In genomic region chr3:98769436-98769835, GRCh38 we compare ENCODE assay signal across 13 cellular contexts. TPM values are rescaled to one million over a fixed set of nuclear protein-coding genes. Genes with fewer than 3 reads are reported as not detected.
"Had no signal": no experiment of that assay in that cellular context is flagged by ENCODE, and none has a peak within 500 bp of the region (broad histone marks: within the 10 kb centered on the region; RNA-seq: fewer than 3 reads in every experiment).

No MANE protein-coding gene starts in this region.

- H3K4me3 ChIP-seq: lung, SJSA1, thyroid gland had no signal

- ATAC-seq: activated T-cell treated with anti-CD3 and anti-CD28 coated beads, Interleukin-2, amount 50 U/mL, for 4 hours; naive thymus-derived CD4-positive, alpha-beta T cell had no signal

- H3K4me1 ChIP-seq: SJSA1 had no signal

- DNase-seq: activated CD4-positive, alpha-beta memory T cell treated with anti-CD3 and anti-CD28 coated beads for 36 hours; activated gamma-delta T cell; activated T-cell treated with anti-CD3 and anti-CD28 coated beads, Interleukin-2, amount 50 U/mL, for 4 hours; naive thymus-derived CD4-positive, alpha-beta T cell; occipital lobe; stimulated activated CD4-positive, alpha-beta T cell treated with anti-CD3 and anti-CD28 coated beads, Interleukin-2, amount 100 ng/mL, for 48 hours; stimulated activated CD8-positive, alpha-beta memory T cell treated with anti-CD3 and anti-CD28 coated beads, Interleukin-4, amount 100 ng/mL, for 48 hours; T1000; thyroid gland had no signal

- H3K27ac Mint-ChIP-seq: activated CD4-positive, alpha-beta memory T cell treated with anti-CD3 and anti-CD28 coated beads for 36 hours; activated naive CD8-positive, alpha-beta T cell; stimulated activated naive CD8-positive, alpha-beta T cell treated with anti-CD3 and anti-CD28 coated beads, Interleukin-15, Interleukin-2, amounts not matched to agents 100 ng/mL and 50 ng/mL, for 24 hours had no signal

- H3K36me3 ChIP-seq: SJSA1, thyroid gland had no signal

- H3K9me3 ChIP-seq: SJSA1, thyroid gland had no signal

- H3K27me3 ChIP-seq: thyroid gland had no signal

- H3K27ac ChIP-seq: SJSA1 had no signal

- H3K4me3 Mint-ChIP-seq: activated CD4-positive, alpha-beta memory T cell treated with anti-CD3 and anti-CD28 coated beads for 36 hours; activated naive CD8-positive, alpha-beta T cell; activated T-cell treated with anti-CD3 and anti-CD28 coated beads, Interleukin-2, amount 50 U/mL, for 4 hours; stimulated activated naive CD8-positive, alpha-beta T cell treated with anti-CD3 and anti-CD28 coated beads, Interleukin-15, Interleukin-2, amounts not matched to agents 100 ng/mL and 50 ng/mL, for 24 hours had no signal

- H3K9me3 Mint-ChIP-seq: activated CD4-positive, alpha-beta memory T cell treated with anti-CD3 and anti-CD28 coated beads for 36 hours; activated T-cell treated with anti-CD3 and anti-CD28 coated beads, Interleukin-2, amount 50 U/mL, for 4 hours; naive thymus-derived CD4-positive, alpha-beta T cell; stimulated activated naive CD8-positive, alpha-beta T cell treated with anti-CD3 and anti-CD28 coated beads, Interleukin-15, Interleukin-2, amounts not matched to agents 100 ng/mL and 50 ng/mL, for 24 hours had no signal

- H3K36me3 Mint-ChIP-seq: activated CD4-positive, alpha-beta memory T cell treated with anti-CD3 and anti-CD28 coated beads for 36 hours; activated naive CD8-positive, alpha-beta T cell; naive thymus-derived CD4-positive, alpha-beta T cell had no signal

RNA-seq across cellular contexts. Expression of gene ST3GAL6, which starts 6.3 kb away (rescaled TPM):
- total RNA-seq: activated CD4-positive, alpha-beta memory T cell treated with anti-CD3 and anti-CD28 coated beads for 36 hours; SJSA1 had no signal
